In the genomic region with DNA sequence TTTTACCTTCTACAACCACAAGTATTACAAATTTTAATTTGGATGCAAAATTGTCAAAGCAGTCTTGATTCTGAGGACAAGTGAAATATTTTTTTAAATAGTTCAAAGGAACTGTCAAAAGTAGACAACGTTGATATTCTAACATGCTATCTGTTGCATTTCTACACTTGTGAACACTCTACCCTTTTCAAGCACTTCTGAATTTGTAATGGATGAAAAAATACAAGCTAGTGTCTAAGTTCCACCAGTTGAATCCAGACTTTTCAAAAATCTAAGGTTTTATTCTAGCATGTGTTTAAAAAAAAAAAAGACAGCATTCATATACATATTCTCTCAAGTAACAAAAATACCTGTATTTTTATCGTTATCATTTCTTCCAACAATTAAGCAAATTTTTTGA, we compare ENCODE assay signal across 1 cellular context.
TF ChIP-seq lines count a peak whose summit lies in the region.

No MANE protein-coding gene starts in this region.

TF ChIP-seq in GM23338, 12 proteins besides CTCF, POLR2A, EP300 and RAD21 (continued from another document):
- TF ChIP-seq, protein P1, sequence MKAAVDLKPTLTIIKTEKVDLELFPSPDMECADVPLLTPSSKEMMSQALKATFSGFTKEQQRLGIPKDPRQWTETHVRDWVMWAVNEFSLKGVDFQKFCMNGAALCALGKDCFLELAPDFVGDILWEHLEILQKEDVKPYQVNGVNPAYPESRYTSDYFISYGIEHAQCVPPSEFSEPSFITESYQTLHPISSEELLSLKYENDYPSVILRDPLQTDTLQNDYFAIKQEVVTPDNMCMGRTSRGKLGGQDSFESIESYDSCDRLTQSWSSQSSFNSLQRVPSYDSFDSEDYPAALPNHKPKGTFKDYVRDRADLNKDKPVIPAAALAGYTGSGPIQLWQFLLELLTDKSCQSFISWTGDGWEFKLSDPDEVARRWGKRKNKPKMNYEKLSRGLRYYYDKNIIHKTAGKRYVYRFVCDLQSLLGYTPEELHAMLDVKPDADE (IDR thresholded peaks at IDR 0.05): no peak
- TF ChIP-seq ZNF331 (CRISPR knock-in tag; IDR thresholded peaks at IDR 0.05; ENCODE audit: low read depth) (no peak), ZNF114 (CRISPR knock-in tag; IDR thresholded peaks at IDR 0.05) (no peak)
- TF ChIP-seq, protein P2, sequence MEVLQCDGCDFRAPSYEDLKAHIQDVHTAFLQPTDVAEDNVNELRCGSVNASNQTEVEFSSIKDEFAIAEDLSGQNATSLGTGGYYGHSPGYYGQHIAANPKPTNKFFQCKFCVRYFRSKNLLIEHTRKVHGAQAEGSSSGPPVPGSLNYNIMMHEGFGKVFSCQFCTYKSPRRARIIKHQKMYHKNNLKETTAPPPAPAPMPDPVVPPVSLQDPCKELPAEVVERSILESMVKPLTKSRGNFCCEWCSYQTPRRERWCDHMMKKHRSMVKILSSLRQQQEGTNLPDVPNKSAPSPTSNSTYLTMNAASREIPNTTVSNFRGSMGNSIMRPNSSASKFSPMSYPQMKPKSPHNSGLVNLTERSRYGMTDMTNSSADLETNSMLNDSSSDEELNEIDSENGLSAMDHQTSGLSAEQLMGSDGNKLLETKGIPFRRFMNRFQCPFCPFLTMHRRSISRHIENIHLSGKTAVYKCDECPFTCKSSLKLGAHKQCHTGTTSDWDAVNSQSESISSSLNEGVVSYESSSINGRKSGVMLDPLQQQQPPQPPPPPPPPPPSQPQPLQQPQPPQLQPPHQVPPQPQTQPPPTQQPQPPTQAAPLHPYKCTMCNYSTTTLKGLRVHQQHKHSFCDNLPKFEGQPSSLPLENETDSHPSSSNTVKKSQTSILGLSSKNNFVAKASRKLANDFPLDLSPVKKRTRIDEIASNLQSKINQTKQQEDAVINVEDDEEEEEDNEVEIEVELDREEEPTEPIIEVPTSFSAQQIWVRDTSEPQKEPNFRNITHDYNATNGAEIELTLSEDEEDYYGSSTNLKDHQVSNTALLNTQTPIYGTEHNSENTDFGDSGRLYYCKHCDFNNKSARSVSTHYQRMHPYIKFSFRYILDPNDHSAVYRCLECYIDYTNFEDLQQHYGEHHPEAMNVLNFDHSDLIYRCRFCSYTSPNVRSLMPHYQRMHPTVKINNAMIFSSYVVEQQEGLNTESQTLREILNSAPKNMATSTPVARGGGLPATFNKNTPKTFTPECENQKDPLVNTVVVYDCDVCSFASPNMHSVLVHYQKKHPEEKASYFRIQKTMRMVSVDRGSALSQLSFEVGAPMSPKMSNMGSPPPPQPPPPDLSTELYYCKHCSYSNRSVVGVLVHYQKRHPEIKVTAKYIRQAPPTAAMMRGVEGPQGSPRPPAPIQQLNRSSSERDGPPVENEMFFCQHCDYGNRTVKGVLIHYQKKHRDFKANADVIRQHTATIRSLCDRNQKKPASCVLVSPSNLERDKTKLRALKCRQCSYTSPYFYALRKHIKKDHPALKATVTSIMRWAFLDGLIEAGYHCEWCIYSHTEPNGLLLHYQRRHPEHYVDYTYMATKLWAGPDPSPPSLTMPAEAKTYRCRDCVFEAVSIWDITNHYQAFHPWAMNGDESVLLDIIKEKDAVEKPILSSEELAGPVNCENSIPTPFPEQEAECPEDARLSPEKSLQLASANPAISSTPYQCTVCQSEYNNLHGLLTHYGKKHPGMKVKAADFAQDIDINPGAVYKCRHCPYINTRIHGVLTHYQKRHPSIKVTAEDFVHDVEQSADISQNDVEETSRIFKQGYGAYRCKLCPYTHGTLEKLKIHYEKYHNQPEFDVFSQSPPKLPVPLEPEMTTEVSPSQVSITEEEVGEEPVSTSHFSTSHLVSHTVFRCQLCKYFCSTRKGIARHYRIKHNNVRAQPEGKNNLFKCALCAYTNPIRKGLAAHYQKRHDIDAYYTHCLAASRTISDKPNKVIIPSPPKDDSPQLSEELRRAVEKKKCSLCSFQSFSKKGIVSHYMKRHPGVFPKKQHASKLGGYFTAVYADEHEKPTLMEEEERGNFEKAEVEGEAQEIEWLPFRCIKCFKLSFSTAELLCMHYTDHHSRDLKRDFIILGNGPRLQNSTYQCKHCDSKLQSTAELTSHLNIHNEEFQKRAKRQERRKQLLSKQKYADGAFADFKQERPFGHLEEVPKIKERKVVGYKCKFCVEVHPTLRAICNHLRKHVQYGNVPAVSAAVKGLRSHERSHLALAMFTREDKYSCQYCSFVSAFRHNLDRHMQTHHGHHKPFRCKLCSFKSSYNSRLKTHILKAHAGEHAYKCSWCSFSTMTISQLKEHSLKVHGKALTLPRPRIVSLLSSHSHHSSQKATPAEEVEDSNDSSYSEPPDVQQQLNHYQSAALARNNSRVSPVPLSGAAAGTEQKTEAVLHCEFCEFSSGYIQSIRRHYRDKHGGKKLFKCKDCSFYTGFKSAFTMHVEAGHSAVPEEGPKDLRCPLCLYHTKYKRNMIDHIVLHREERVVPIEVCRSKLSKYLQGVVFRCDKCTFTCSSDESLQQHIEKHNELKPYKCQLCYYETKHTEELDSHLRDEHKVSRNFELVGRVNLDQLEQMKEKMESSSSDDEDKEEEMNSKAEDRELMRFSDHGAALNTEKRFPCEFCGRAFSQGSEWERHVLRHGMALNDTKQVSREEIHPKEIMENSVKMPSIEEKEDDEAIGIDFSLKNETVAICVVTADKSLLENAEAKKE (CRISPR knock-in tag; IDR thresholded peaks at IDR 0.05): no peak
